14 cellular contexts compared by ENCODE assay signal in the genomic region with DNA sequence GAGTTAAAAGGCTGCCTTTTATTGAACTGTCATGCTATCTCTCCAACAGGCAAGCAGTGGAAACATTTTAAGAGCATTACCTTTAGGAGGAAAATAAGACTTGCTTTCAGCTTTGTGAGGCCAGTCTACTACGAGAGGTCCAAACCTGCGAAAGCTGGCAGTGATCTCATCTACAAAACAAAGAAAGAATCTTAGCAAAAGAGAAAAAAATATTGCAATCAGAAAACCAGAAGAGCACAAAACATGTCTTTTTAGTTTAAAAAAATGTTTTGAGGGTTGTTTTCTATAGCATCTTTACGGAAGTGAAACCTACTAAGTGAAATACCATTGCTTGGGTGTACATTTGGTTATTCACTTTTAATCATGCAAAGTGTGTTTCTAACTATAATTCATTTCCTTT.
DNase-seq lines count a peak whose midpoint lies in the region; ATAC-seq and TF ChIP-seq lines count a peak whose summit lies in the region.
"Had no signal": no experiment of that assay in that cellular context is flagged by ENCODE, and none has a peak within 500 bp of the region (broad histone marks: within the 10 kb centered on the region; RNA-seq: fewer than 3 reads in every experiment).

No MANE protein-coding gene starts in this region.

- peaks cover 18% of the 10 kb centered on the region for H3K36me3 Mint-ChIP-seq in T-cell

- H3K4me3 Mint-ChIP-seq in T-cell: no peak overlapping the region
- H3K4me3 Mint-ChIP-seq: brain; stimulated activated naive CD8-positive, alpha-beta T cell treated with anti-CD3 and anti-CD28 coated beads, Interleukin-15, Interleukin-2, amounts not matched to agents 100 ng/mL and 50 ng/mL, for 24 hours had no signal

- no peaks in the 10 kb centered on the region for H3F3A ChIP-seq in PC-3 (ENCODE audit: low read length, unreplicated experiment)

- peak overlapping the region; percentile 67 for H3K4me2 ChIP-seq in PC-3 (ENCODE audit: low read length)

- no peaks in the 10 kb centered on the region for H3K27me3 Mint-ChIP-seq in T-cell
- H3K27me3 Mint-ChIP-seq: brain; stimulated activated naive CD8-positive, alpha-beta T cell treated with anti-CD3 and anti-CD28 coated beads, Interleukin-15, Interleukin-2, amounts not matched to agents 100 ng/mL and 50 ng/mL, for 24 hours had no signal

- H2AFZ ChIP-seq in PC-3 (ENCODE audit: low read length): no peak overlapping the region

- CTCF ChIA-PET in PC-3 (lab: Charles Lee) (no interaction called here), T-cell (lab: Charles Lee) (no interaction called here)

- TF ChIP-seq CTCF in GM12864 (IDR thresholded peaks at IDR 0.05; ENCODE audit: low read depth, low read length, missing control alignments): no peak
- no peak for TF ChIP-seq CTCF in PC-3 (conservative IDR thresholded peaks at IDR 0.05; ENCODE audit: low read depth, low read length)

- POLR2A ChIA-PET in PC-3 (lab: Charles Lee; ENCODE audit: unreplicated experiment) (no interaction called here), T-cell (lab: Charles Lee) (no interaction called here)

- BruUV-seq in PC-3 (replicated peaks; lab: Mats Ljungman, UMichigan): no TSS peak

- intact Hi-C loops in PC-3 (cut with micrococcal nuclease): loop anchor here (5.0 kb wide), 2 partner anchors 99 to 149 kb away; partner anchors contain the start of genes CPEB3 and MARCHF5

- H3K36me3 ChIP-seq in PC-3 (ENCODE audit: low read depth, low read length): no peaks in the 10 kb centered on the region

- no peaks in the 10 kb centered on the region for H3K9me2 ChIP-seq in PC-3 (replicated peaks; ENCODE audit: low read length)

- DNase-seq in GM12864 (ENCODE audit: low read depth): peak; percentile 49
- DNase-seq in PC-3: no peak
- no peak for DNase-seq in DMS53 (lab: John Stamatoyannopoulos, UW)
- DNase-seq in DMS153 treated with DMSO at 0.1 percent for 48 hours (lab: John Stamatoyannopoulos, UW; ENCODE audit: unreplicated experiment): no peak
- DNase-seq in T-cell: no peak
- no peak for DNase-seq in cerebellar nuclear complex (lab: John Stamatoyannopoulos, UW)
- DNase-seq: foreskin keratinocyte, mesendoderm, Peyer's patch had no signal

- ATAC-seq in GM19468 (IDR thresholded peaks at IDR 0.05; ENCODE audit: extremely low read depth, unreplicated experiment): peak; percentile 73
- ATAC-seq in HG03064 (IDR thresholded peaks at IDR 0.05; ENCODE audit: low read depth, unreplicated experiment): peak; percentile 63
- ATAC-seq in PC-3: peak; percentile 28; the same call in 1 of the 2 replicates
- no peak for ATAC-seq in T-cell (replicated peaks in 1 of 4)
- ATAC-seq: foreskin keratinocyte had no signal

- no peaks in the 10 kb centered on the region for H3K79me2 ChIP-seq in PC-3 (ENCODE audit: low read length)

- no peaks in the 10 kb centered on the region for H3K9me3 ChIP-seq in PC-3 (ENCODE audit: low read length)
- H3K9me3 ChIP-seq: Peyer's patch had no signal

- H3K27me3 ChIP-seq in PC-3 (ENCODE audit: low read length): no peaks in the 10 kb centered on the region
- H3K27me3 ChIP-seq: foreskin keratinocyte, Peyer's patch had no signal

- H3K4me1 Mint-ChIP-seq in T-cell: peaks cover 0 to 11% (median 5%) of the 10 kb centered on the region in 3 donors
- H3K4me1 Mint-ChIP-seq: brain had no signal

- no peak overlapping the region for H3K9ac ChIP-seq in PC-3 (ENCODE audit: low read length)

- peak overlapping the region; percentile 66; the same call in 1 of the 2 replicates for H3K27ac ChIP-seq in PC-3 (ENCODE audit: low read length)
- H3K27ac ChIP-seq: foreskin keratinocyte had no signal

- no peak overlapping the region for H3K27ac Mint-ChIP-seq in T-cell
- H3K27ac Mint-ChIP-seq: stimulated activated naive CD8-positive, alpha-beta T cell treated with anti-CD3 and anti-CD28 coated beads, Interleukin-15, Interleukin-2, amounts not matched to agents 100 ng/mL and 50 ng/mL, for 24 hours had no signal

- H3K4me1 ChIP-seq in PC-3 (ENCODE audit: insufficient read depth, low read length): peaks cover 16% of the 10 kb centered on the region
- H3K4me1 ChIP-seq: foreskin keratinocyte had no signal

- no peaks in the 10 kb centered on the region for H4K20me1 ChIP-seq in PC-3 (ENCODE audit: low read length)

- H3K4me3 ChIP-seq in GM12864 (ENCODE audit: low read depth, low read length): no peak overlapping the region; the same call in 1 of the 2 replicates
- H3K4me3 ChIP-seq in PC-3 (ENCODE audit: low read length): no peak overlapping the region
- H3K4me3 ChIP-seq: skin epidermis had no signal

- H3K9me3 Mint-ChIP-seq in T-cell: no peaks in the 10 kb centered on the region
- H3K9me3 Mint-ChIP-seq: stimulated activated naive CD8-positive, alpha-beta T cell treated with anti-CD3 and anti-CD28 coated beads, Interleukin-15, Interleukin-2, amounts not matched to agents 100 ng/mL and 50 ng/mL, for 24 hours had no signal

Comparison
In these comparisons a context has a peak if more than half of its experiments do, and no peak if none do; other contexts are left out.
1. ATAC-seq: peak in GM19468 (single experiment), HG03064 (single experiment) and PC-3 (single experiment); none in T-cell (0 of 4).